In the genomic region with DNA sequence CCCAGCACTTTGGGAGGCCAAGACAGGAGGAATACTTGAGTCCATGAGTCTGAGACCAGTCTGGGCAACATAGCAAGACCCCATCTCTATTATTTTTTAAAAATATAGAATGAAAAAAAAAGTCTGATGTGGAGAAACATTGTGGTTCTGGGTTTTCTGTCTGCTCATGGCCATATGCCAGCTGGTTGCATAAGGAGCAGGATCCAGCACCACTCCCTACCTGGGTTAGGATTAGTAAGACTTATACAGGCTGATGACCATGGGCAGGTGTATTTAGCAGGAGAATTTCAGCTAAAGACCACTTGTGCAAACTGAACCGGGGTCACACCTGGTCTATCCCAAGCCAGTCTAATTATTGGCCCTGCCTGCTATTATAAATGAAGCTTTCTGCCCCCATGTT, we compare ENCODE assay signal across 23 cellular contexts. TPM values are rescaled to one million over a fixed set of nuclear protein-coding genes. Genes with fewer than 3 reads are reported as not detected.
"Had no signal": no experiment of that assay in that cellular context is flagged by ENCODE, and none has a peak within 500 bp of the region (broad histone marks: within the 10 kb centered on the region; RNA-seq: fewer than 3 reads in every experiment).

No MANE protein-coding gene starts in this region.

- H3K27me3 ChIP-seq: MG63, SJSA1 had no signal

- H3K36me3 ChIP-seq: MG63, SJSA1 had no signal

- H3K4me3 ChIP-seq: MG63, SJSA1, SK-N-MC had no signal

- H3K27ac ChIP-seq: SJSA1, SK-N-MC had no signal

- H3K9me3 ChIP-seq: MG63, SJSA1 had no signal

- DNase-seq: KBM-7, MG63, NCI-H1092, NCI-H1105 treated with DMSO at 0.1 percent for 48 hours, NCI-H1417 treated with DMSO at 0.1 percent for 48 hours, NCI-H146, NCI-H1694 treated with DMSO at 0.1 percent for 48 hours, NCI-H1930, NCI-H2081, NCI-H2107, NCI-H2227 treated with DMSO at 0.1 percent for 48 hours, NCI-H446, NCI-H510A, NCI-H524 treated with DMSO at 0.1 percent for 48 hours, NCI-H69, NCI-H774, Right ventricle myocardium superior, RPMI8226, SIG-M5 had no signal

RNA-seq across cellular contexts. Expression of gene GPX7, which starts 16.7 kb away (rescaled TPM):
- total RNA-seq: HT-29 had no signal

RNA-seq across cellular contexts. Expression of gene SHISAL2A, which starts 47.5 kb away (rescaled TPM):
- total RNA-seq: HT-29, LHCN-M2, Right ventricle myocardium superior, SJSA1 had no signal
